In genomic region chr6:17599885-17600526, GRCh38 we compare ENCODE assay signal across 1 cellular context.
TF ChIP-seq lines count a peak whose summit lies in the region.

Gene FAM8A1, plus strand, starts transcription at chr6:17600302. Its CDS starts 108 bp downstream, at chr6:17600410.

TF ChIP-seq in IMR-90, 13 proteins besides CTCF, POLR2A, EP300 and RAD21 (continued from another document):
- TF ChIP-seq CHD1 (IDR thresholded peaks at IDR 0.05; ENCODE audit: low read depth, low read length) (no peak), USF2 (IDR thresholded peaks at IDR 0.05; ENCODE audit: low read depth, low read length) (no peak), MAZ (IDR thresholded peaks at IDR 0.05; ENCODE audit: borderline replicate concordance, low read depth, low read length) (peak; percentile 97), ELK1 (IDR thresholded peaks at IDR 0.05; ENCODE audit: borderline replicate concordance, low read depth, low read length) (peak; percentile 26; the same call in 1 of the 2 replicates), RCOR1 (IDR thresholded peaks at IDR 0.05; ENCODE audit: insufficient replicate concordance, low read length) (no peak)
TF ChIP-seq in IMR-90: peak in this region for 3.
